In the genomic region with DNA sequence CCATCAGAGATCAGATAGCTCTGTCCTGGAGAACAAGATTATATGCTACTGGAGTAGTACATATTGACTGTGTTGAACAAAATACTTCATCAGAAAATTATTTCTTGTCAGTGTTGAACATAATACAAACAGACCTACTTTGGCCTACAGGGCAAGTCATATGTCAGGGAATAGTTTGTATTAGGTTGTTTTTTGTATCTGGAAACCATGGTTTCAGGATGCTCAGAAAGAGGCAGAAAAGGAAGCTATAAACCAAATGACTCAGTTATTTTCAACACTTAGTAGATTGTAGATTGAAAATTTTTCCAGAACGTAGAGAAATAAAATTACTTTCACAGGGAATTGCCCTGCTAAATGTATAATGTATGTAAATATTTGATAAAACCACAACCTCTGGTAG, we compare ENCODE assay signal across 19 cellular contexts.
DNase-seq lines count a peak whose midpoint lies in the region; ATAC-seq and TF ChIP-seq lines count a peak whose summit lies in the region.
"Had no signal": no experiment of that assay in that cellular context is flagged by ENCODE, and none has a peak within 500 bp of the region (broad histone marks: within the 10 kb centered on the region; RNA-seq: fewer than 3 reads in every experiment).

No MANE protein-coding gene starts in this region.

- no peak overlapping the region for H2AK5ac ChIP-seq in mesenchymal stem cell (ENCODE audit: low read length, severe bottlenecking)

- no peak overlapping the region for H3K4me3 Mint-ChIP-seq in CD14-positive monocyte
- no peak overlapping the region for H3K4me3 Mint-ChIP-seq in naive thymus-derived CD8-positive, alpha-beta T cell
- H3K4me3 Mint-ChIP-seq: CD4-positive, CD25-positive, alpha-beta regulatory T cell had no signal

- no peaks in the 10 kb centered on the region for H3K27me3 ChIP-seq in mesenchymal stem cell (ENCODE audit: control insufficient read depth in 1 of 2, insufficient read depth in 1 of 2, low read length in 2 of 2)

- peaks cover 2 to 14% (median 8%) of the 10 kb centered on the region in 7 donors for H3K9me3 Mint-ChIP-seq in CD14-positive monocyte
- peaks cover 0 to 19% (median 3%) of the 10 kb centered on the region in 9 donors for H3K9me3 Mint-ChIP-seq in naive thymus-derived CD8-positive, alpha-beta T cell

- H2BK15ac ChIP-seq in mesenchymal stem cell (ENCODE audit: low read depth, poor library complexity, severe bottlenecking): no peak overlapping the region

- H3K4me1 ChIP-seq in mesenchymal stem cell (ENCODE audit: control insufficient read depth, insufficient read depth, low read depth, low read length): no peaks in the 10 kb centered on the region
- H3K4me1 ChIP-seq: Caco-2 had no signal

- peaks cover 3 to 5% of the 10 kb centered on the region in 2 donors for H3K36me3 Mint-ChIP-seq in CD14-positive monocyte
- H3K36me3 Mint-ChIP-seq in naive thymus-derived CD8-positive, alpha-beta T cell: peaks cover 7 to 17% (median 16%) of the 10 kb centered on the region in 3 donors

- intact Hi-C loops in CD14-positive monocyte (cut with micrococcal nuclease): no loop called here

- H3K4me2 ChIP-seq in mesenchymal stem cell (ENCODE audit: low read length, poor library complexity, severe bottlenecking): no peak overlapping the region
- H3K4me2 ChIP-seq: A549 had no signal

- no peak overlapping the region for H4K8ac ChIP-seq in mesenchymal stem cell (ENCODE audit: low read length)

- no peak overlapping the region for H3K14ac ChIP-seq in mesenchymal stem cell (ENCODE audit: low read length in 2 of 2)

- no peak overlapping the region for H2BK120ac ChIP-seq in mesenchymal stem cell (ENCODE audit: low read depth, low read length)

- DNase-seq in EH (ENCODE audit: low read depth) (peak; percentile 21), HT1080 (ENCODE audit: low read depth) (peak; percentile 27), dermis microvascular lymphatic vessel endothelial cell (ENCODE audit: low read depth in 2 of 2) (peak; percentile 71 to 82), mesenchymal stem cell (peak; percentile 76), CD14-positive monocyte (ENCODE audit: low spot score) (no peak), cerebellar nuclear complex (lab: John Stamatoyannopoulos, UW) (no peak)
- DNase-seq in naive thymus-derived CD8-positive, alpha-beta T cell: no peak
- DNase-seq: Caco-2; CD4-positive, CD25-positive, alpha-beta regulatory T cell; DMS79; KG1; NCI-H1092; NCI-H2081 treated with DMSO at 0.1 percent for 48 hours; NCI-H524; Right ventricle myocardium superior had no signal

- no peak overlapping the region for H3K27ac ChIP-seq in mesenchymal stem cell (ENCODE audit: low read length, poor library complexity, severe bottlenecking)
- H3K27ac ChIP-seq: A549 had no signal

- no peaks in the 10 kb centered on the region for H3K4me1 Mint-ChIP-seq in CD14-positive monocyte
- H3K4me1 Mint-ChIP-seq in naive thymus-derived CD8-positive, alpha-beta T cell: peaks cover 0 to 2% (median 0%) of the 10 kb centered on the region in 4 donors
- H3K4me1 Mint-ChIP-seq: CD4-positive, CD25-positive, alpha-beta regulatory T cell had no signal

- no peak overlapping the region for H3K4me3 ChIP-seq in mesenchymal stem cell (ENCODE audit: insufficient read depth in 1 of 2, low read depth in 1 of 2, low read length in 2 of 2)
- H3K4me3 ChIP-seq: A549, SK-N-MC had no signal

- H4K91ac ChIP-seq in mesenchymal stem cell (ENCODE audit: low read length): no peak overlapping the region

- no peak for TF ChIP-seq CTCF in CD14-positive monocyte (IDR thresholded peaks at IDR 0.05)

- H3K4ac ChIP-seq in mesenchymal stem cell (ENCODE audit: low read depth in 1 of 2, low read length in 2 of 2): no peak overlapping the region

- H3K23ac ChIP-seq in mesenchymal stem cell (ENCODE audit: low read length in 2 of 2): no peak overlapping the region

- no peaks in the 10 kb centered on the region for H3K27me3 Mint-ChIP-seq in CD14-positive monocyte (ENCODE audit: low read depth in 3 of 3)
- no peaks in the 10 kb centered on the region for H3K27me3 Mint-ChIP-seq in naive thymus-derived CD8-positive, alpha-beta T cell

- H2BK12ac ChIP-seq in mesenchymal stem cell (ENCODE audit: low read length in 2 of 2): no peak overlapping the region

- peaks cover 0 to 4% of the 10 kb centered on the region in 2 experiments for H3K36me3 ChIP-seq in mesenchymal stem cell (ENCODE audit: control insufficient read depth in 1 of 2, insufficient read depth in 2 of 2, low read depth in 1 of 2, low read length in 2 of 2)

- H3K79me1 ChIP-seq in mesenchymal stem cell (replicated peaks; ENCODE audit: low read length, poor library complexity, severe bottlenecking): peaks cover 14% of the 10 kb centered on the region

- peaks cover 16% of the 10 kb centered on the region for H3K9me3 ChIP-seq in mesenchymal stem cell (ENCODE audit: control insufficient read depth, low read length)
- H3K9me3 ChIP-seq: A549, Caco-2 had no signal

- H3K18ac ChIP-seq in mesenchymal stem cell (ENCODE audit: low read depth in 1 of 2, low read length in 2 of 2): no peak overlapping the region

- POLR2A ChIA-PET in naive thymus-derived CD8-positive, alpha-beta T cell (lab: Charles Lee): interaction anchor here (0.5 kb wide), 1 partner anchor 76 kb away, joined by 3 read pairs; no protein-coding TSS in a partner anchor

- H3K9ac ChIP-seq in mesenchymal stem cell (ENCODE audit: low read length): peak overlapping the region; percentile 45

- WGBS in mesenchymal stem cell: no CpG with 5 or more reads among the region's 1 CpG

- H2AFZ ChIP-seq in mesenchymal stem cell (ENCODE audit: low read depth, low read length): no peak overlapping the region

- ATAC-seq in GM18519 (IDR thresholded peaks at IDR 0.05; ENCODE audit: low FRiP score, unreplicated experiment): no peak
- ATAC-seq in naive thymus-derived CD8-positive, alpha-beta T cell: no peak
- ATAC-seq: HepG2 had no signal

- H3K27ac Mint-ChIP-seq in CD14-positive monocyte: no peak overlapping the region
- H3K27ac Mint-ChIP-seq in naive thymus-derived CD8-positive, alpha-beta T cell: no peak overlapping the region
- H3K27ac Mint-ChIP-seq: CD4-positive, CD25-positive, alpha-beta regulatory T cell had no signal

- H2BK5ac ChIP-seq in mesenchymal stem cell (ENCODE audit: low read depth, low read length, poor library complexity, severe bottlenecking): no peak overlapping the region

Comparison
In these comparisons a context has a peak if more than half of its experiments do, and no peak if none do; other contexts are left out.
1. DNase-seq: peak in EH (single experiment), HT1080 (single experiment), dermis microvascular lymphatic vessel endothelial cell (2 of 2) and mesenchymal stem cell (single experiment); none in CD14-positive monocyte (single experiment), naive thymus-derived CD8-positive, alpha-beta T cell (0 of 10) and cerebellar nuclear complex (0 of 2).